In the genomic region with DNA sequence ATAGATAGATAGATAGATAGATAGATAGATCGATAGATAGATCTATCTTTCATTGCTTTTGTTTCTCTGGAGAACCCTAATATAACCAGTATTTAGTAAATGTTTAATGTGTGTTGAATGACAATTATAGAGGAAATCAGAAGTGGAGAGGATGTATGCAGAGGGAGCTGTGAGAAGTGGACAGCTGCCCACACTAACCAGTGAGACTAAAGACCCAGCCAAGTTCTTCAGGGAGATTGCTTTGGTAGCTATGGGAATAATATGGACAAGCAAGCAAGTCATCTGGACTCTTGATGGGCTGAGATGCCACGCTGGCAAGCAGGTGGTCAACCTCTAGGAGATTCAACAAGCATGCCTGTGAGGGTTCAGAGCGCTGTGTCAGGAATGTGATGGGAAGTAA, we compare ENCODE assay signal across 25 cellular contexts.
"Had no signal": no experiment of that assay in that cellular context is flagged by ENCODE, and none has a peak within 500 bp of the region (broad histone marks: within the 10 kb centered on the region; RNA-seq: fewer than 3 reads in every experiment).

No MANE protein-coding gene starts in this region.

- H3K4me1 ChIP-seq: parathyroid adenoma, psoas muscle, right lobe of liver, sigmoid colon, stomach, thyroid gland, tibial nerve, upper lobe of left lung, vagina had no signal

- H3K4me3 ChIP-seq: psoas muscle, right lobe of liver, sigmoid colon, stomach, thoracic aorta, thyroid gland, tibial nerve, upper lobe of left lung, vagina had no signal

- H3K36me3 ChIP-seq: neutrophil, right lobe of liver, sigmoid colon, stomach, thoracic aorta, thyroid gland, tibial nerve, upper lobe of left lung, vagina had no signal

- H3K9me3 ChIP-seq: neutrophil, psoas muscle, right lobe of liver, sigmoid colon, stomach, thoracic aorta, thyroid gland, tibial nerve, upper lobe of left lung, vagina had no signal

- FAIRE-seq: small intestine, urothelium cell line had no signal

- DNase-seq: naive thymus-derived CD8-positive, alpha-beta T cell; nephron progenitor cell; nucleus accumbens; posterior cingulate gyrus; psoas muscle; right cardiac atrium; right lobe of liver; sigmoid colon; small intestine; stimulated activated CD4-positive, alpha-beta T cell treated with anti-CD3 and anti-CD28 coated beads, Interleukin-15, amount 100 ng/mL, for 24 hours; stimulated activated CD4-positive, alpha-beta T cell treated with anti-CD3 and anti-CD28 coated beads, Interleukin-2, amount 100 ng/mL, for 24 hours; stimulated activated CD4-positive, alpha-beta T cell treated with anti-CD3 and anti-CD28 coated beads, Interleukin-2, amount 100 ng/mL, for 48 hours; stimulated activated CD4-positive, alpha-beta T cell treated with anti-CD3 and anti-CD28 coated beads, Interleukin-4, amount 100 ng/mL, for 24 hours; stimulated activated naive B cell treated with anti-CD40 and anti-IgM and Interleukin-4, amounts not matched to agents 10 μg/mL and 1 μg/mL and 100 μg/mL, for 72 hours; stimulated activated naive CD4-positive, alpha-beta T cell treated with Interleukin-2 at 50 U/mL for 16 hours; stomach; thyroid gland; trophoblast cell; upper lobe of left lung had no signal

- H3K9ac ChIP-seq: parathyroid adenoma had no signal

- H3K79me2 ChIP-seq: parathyroid adenoma had no signal

- H3K27ac ChIP-seq: neutrophil, parathyroid adenoma, psoas muscle, right lobe of liver, sigmoid colon, stomach, thoracic aorta, thyroid gland, tibial nerve, upper lobe of left lung, vagina had no signal

- H3K27me3 ChIP-seq: neutrophil, right lobe of liver, sigmoid colon, stomach, thyroid gland, tibial nerve, upper lobe of left lung, vagina had no signal

- H2AFZ ChIP-seq: parathyroid adenoma had no signal
